Comparison of ENCODE assay signal across 20 cellular contexts in the genomic region with DNA sequence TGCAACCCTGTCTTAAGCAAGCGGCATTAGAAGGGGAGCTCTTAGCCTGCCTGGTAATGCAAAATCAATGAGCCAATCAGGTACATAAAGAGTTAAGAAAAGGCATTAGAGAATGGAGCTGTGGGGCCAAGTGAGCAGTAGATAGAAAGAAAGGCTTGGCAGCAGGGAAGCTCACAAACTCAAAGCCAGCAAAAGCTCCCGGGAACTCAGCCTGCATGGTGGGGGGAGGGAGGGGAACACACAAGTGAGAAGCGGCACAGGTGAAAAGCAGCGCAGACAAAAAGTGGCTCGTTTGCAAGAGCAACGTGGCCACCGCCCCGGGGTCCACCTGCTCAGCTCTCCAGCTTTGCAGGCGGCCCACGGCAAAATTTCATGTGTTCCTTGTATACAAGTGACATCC.
DNase-seq lines count a peak whose midpoint lies in the region; TF ChIP-seq lines count a peak whose summit lies in the region.
"Had no signal": no experiment of that assay in that cellular context is flagged by ENCODE, and none has a peak within 500 bp of the region (broad histone marks: within the 10 kb centered on the region; RNA-seq: fewer than 3 reads in every experiment).

No MANE protein-coding gene starts in this region.

- no peaks in the 10 kb centered on the region for H3K79me2 ChIP-seq in neural progenitor cell (ENCODE audit: low read depth)

- peaks cover 7% of the 10 kb centered on the region for H3K9me3 Mint-ChIP-seq in neural progenitor cell
- H3K9me3 Mint-ChIP-seq in activated T-cell treated with anti-CD3 and anti-CD28 coated beads, Interleukin-2, amount 50 U/mL, for 24 hours = peaks cover 4% of the 10 kb centered on the region

- H3K36me3 Mint-ChIP-seq in neural progenitor cell = no peaks in the 10 kb centered on the region
- no peaks in the 10 kb centered on the region for H3K36me3 Mint-ChIP-seq in activated T-cell treated with anti-CD3 and anti-CD28 coated beads, Interleukin-2, amount 50 U/mL, for 24 hours (ENCODE audit: low read depth)

- H3K36me3 ChIP-seq in neural progenitor cell (no peaks in the 10 kb centered on the region), colonic mucosa (no peaks in the 10 kb centered on the region), uterus (no peaks in the 10 kb centered on the region)
- H3K36me3 ChIP-seq: HAP-1 had no signal

- H3K9ac ChIP-seq in neural progenitor cell (no peak overlapping the region), colonic mucosa (ENCODE audit: low read depth in 2 of 2, low read length in 2 of 2) (no peak overlapping the region)

- H3K27me3 ChIP-seq in neural progenitor cell (peaks cover 53% of the 10 kb centered on the region), colonic mucosa (no peaks in the 10 kb centered on the region), uterus (peaks cover 0 to 4% of the 10 kb centered on the region in 2 donors)

- no peak overlapping the region for H3K27ac Mint-ChIP-seq in neural progenitor cell
- no peak overlapping the region for H3K27ac Mint-ChIP-seq in activated T-cell treated with anti-CD3 and anti-CD28 coated beads, Interleukin-2, amount 50 U/mL, for 24 hours

- peak overlapping the region; percentile 70 for H3K4me2 ChIP-seq in neural progenitor cell

- DNase-seq in ELF-1 (ENCODE audit: low read depth, low spot score) (peak; percentile 61), iPS DF 19.7 (ENCODE audit: low read depth, low spot score) (peak; percentile 28), neural progenitor cell (ENCODE audit: low spot score) (peak; percentile 74), anterior cingulate cortex (lab: John Stamatoyannopoulos, UW) (no peak), colonic mucosa (no peak), uterus (no peak)
- no peak for DNase-seq in activated T-cell treated with anti-CD3 and anti-CD28 coated beads, Interleukin-2, amount 50 U/mL, for 24 hours
- DNase-seq: AML-193; DMS79 treated with DMSO at 0.1 percent for 48 hours; NCI-H1092 treated with DMSO at 0.1 percent for 48 hours; NCI-H1694; NCI-H2081 treated with DMSO at 0.1 percent for 48 hours; NCI-H446 treated with DMSO at 0.1 percent for 48 hours; NK-92 treated with Interleukin-12 subunit alpha and Interleukin-12 subunit beta, amount 100 ng/mL, for 24 hours; SHP77 had no signal

- H3K9me3 ChIP-seq in neural progenitor cell (ENCODE audit: low read depth) (no peaks in the 10 kb centered on the region), colonic mucosa (no peaks in the 10 kb centered on the region), uterus (no peaks in the 10 kb centered on the region)
- H3K9me3 ChIP-seq: HAP-1 had no signal

- H3K4me3 Mint-ChIP-seq in neural progenitor cell = peak overlapping the region; percentile 71
- H3K4me3 Mint-ChIP-seq in activated T-cell treated with anti-CD3 and anti-CD28 coated beads, Interleukin-2, amount 50 U/mL, for 24 hours = no peak overlapping the region

- H3K27ac ChIP-seq in VCaP (peak overlapping the region; percentile 94), neural progenitor cell (no peak overlapping the region), colonic mucosa (no peak overlapping the region), uterus (no peak overlapping the region)
- H3K27ac ChIP-seq: 22Rv1, C4-2B had no signal

- H3F3A ChIP-seq in neural progenitor cell (ENCODE audit: low read depth) = no peaks in the 10 kb centered on the region

- peak overlapping the region; percentile 13 for H3K4me3 ChIP-seq in neural progenitor cell
- H3K4me3 ChIP-seq in colonic mucosa = no peak overlapping the region
- no peak overlapping the region for H3K4me3 ChIP-seq in uterus
- H3K4me3 ChIP-seq: HAP-1, K562 had no signal

- no peak for TF ChIP-seq POLR2A in uterus (IDR thresholded peaks at IDR 0.05)

- no peak overlapping the region for H2AFZ ChIP-seq in neural progenitor cell (replicated peaks)

- peaks cover 11% of the 10 kb centered on the region for H3K4me1 Mint-ChIP-seq in neural progenitor cell
- H3K4me1 Mint-ChIP-seq in activated T-cell treated with anti-CD3 and anti-CD28 coated beads, Interleukin-2, amount 50 U/mL, for 24 hours (ENCODE audit: low read depth) = no peaks in the 10 kb centered on the region

- H4K20me1 ChIP-seq in neural progenitor cell (ENCODE audit: low read depth) = peaks cover 6% of the 10 kb centered on the region

- intact Hi-C loops in colonic mucosa (cut with DNase I) = no loop called here
- intact Hi-C loops in uterus (cut with DNase I; ENCODE audit: low total_unique reads) = no loop called here

- TF ChIP-seq CTCF in VCaP (conservative IDR thresholded peaks at IDR 0.05) (no peak), neural progenitor cell (IDR thresholded peaks at IDR 0.05) (no peak), colonic mucosa (IDR thresholded peaks at IDR 0.05) (no peak), uterus (IDR thresholded peaks at IDR 0.05) (no peak)

- peaks cover 4% of the 10 kb centered on the region for H3K27me3 Mint-ChIP-seq in neural progenitor cell (ENCODE audit: insufficient read depth, low read depth)
- peaks cover 24% of the 10 kb centered on the region for H3K27me3 Mint-ChIP-seq in activated T-cell treated with anti-CD3 and anti-CD28 coated beads, Interleukin-2, amount 50 U/mL, for 24 hours

- H3K4me1 ChIP-seq in neural progenitor cell = peaks cover 6% of the 10 kb centered on the region
- no peaks in the 10 kb centered on the region for H3K4me1 ChIP-seq in colonic mucosa
- H3K4me1 ChIP-seq in uterus = no peaks in the 10 kb centered on the region
- H3K4me1 ChIP-seq: HAP-1 had no signal

Comparison
In these comparisons a context has a peak if more than half of its experiments do, and no peak if none do; other contexts are left out.
1. DNase-seq: peak in ELF-1 (single experiment), iPS DF 19.7 (single experiment) and neural progenitor cell (single experiment); none in anterior cingulate cortex (0 of 58), activated T-cell treated with anti-CD3 and anti-CD28 coated beads, Interleukin-2, amount 50 U/mL, for 24 hours (single experiment), colonic mucosa (single experiment) and uterus (0 of 2).